Comparison of ENCODE assay signal across 23 cellular contexts in the genomic region with DNA sequence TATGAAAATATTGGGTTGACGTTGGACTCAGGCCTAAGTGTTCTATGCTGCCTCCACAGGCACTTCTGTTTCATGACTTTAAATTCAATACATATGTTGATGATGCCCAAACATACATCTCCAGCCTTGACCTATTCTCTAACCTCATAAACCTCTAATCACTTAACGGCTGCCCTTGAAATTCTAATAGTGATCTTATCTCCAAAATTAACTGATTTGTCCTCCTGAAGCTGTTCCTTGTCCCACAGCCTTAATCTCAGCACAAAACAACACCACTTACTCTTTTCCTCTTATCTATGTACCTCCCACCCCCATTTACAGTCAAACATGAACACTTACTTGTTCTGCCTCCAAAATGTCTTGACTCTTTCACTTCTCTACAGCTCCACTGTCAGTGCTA. TPM values are rescaled to one million over a fixed set of nuclear protein-coding genes. Genes with fewer than 3 reads are reported as not detected.
DNase-seq lines count a peak whose midpoint lies in the region; ATAC-seq, FAIRE-seq and TF ChIP-seq lines count a peak whose summit lies in the region.
"Had no signal": no experiment of that assay in that cellular context is flagged by ENCODE, and none has a peak within 500 bp of the region (broad histone marks: within the 10 kb centered on the region; RNA-seq: fewer than 3 reads in every experiment).

No MANE protein-coding gene starts in this region.

- H3K9ac ChIP-seq in endodermal cell (ENCODE audit: extremely low read depth, low read length, poor library complexity, severe bottlenecking): no peak overlapping the region

- H3K27ac ChIP-seq in GM23338 (ENCODE audit: low read depth): no peak overlapping the region
- no peak overlapping the region for H3K27ac ChIP-seq in endodermal cell (ENCODE audit: low read depth, low read length)

- H3K27me3 Mint-ChIP-seq in GM23338 (ENCODE audit: insufficient read depth, low read depth, poor library complexity): no peaks in the 10 kb centered on the region
- H3K27me3 Mint-ChIP-seq in endodermal cell (ENCODE audit: insufficient read depth): no peaks in the 10 kb centered on the region
- no peaks in the 10 kb centered on the region for H3K27me3 Mint-ChIP-seq in activated CD8-positive, alpha-beta T cell treated with anti-CD3 and anti-CD28 coated beads for 36 hours
- H3K27me3 Mint-ChIP-seq: CD4-positive, alpha-beta memory T cell had no signal

- no peaks in the 10 kb centered on the region for H3F3A ChIP-seq in GM23338 (replicated peaks; ENCODE audit: low read depth)

- no peaks in the 10 kb centered on the region for H4K20me1 ChIP-seq in GM23338 (replicated peaks; ENCODE audit: insufficient read depth)

- DNase-seq in GM23338 (ENCODE audit: low spot score): peak; percentile 2
- DNase-seq in HTR-8/SVneo (ENCODE audit: insufficient read length, low spot score): no peak
- peak; percentile 2 for DNase-seq in RKO (ENCODE audit: low spot score)
- no peak for DNase-seq in endodermal cell
- DNase-seq in kidney glomerular epithelial cell (lab: John Stamatoyannopoulos, UW): no peak
- DNase-seq in ureter (ENCODE audit: low spot score): no peak
- no peak for DNase-seq in activated CD8-positive, alpha-beta T cell treated with anti-CD3 and anti-CD28 coated beads for 36 hours
- DNase-seq in activated CD4-positive, alpha-beta T cell treated with anti-CD3 and anti-CD28 coated beads for 4 hours: no peak
- DNase-seq: C1 segment of cervical spinal cord; Calu3; CD4-positive, alpha-beta memory T cell; COR-L47; DMS53; DMS79 treated with DMSO at 0.1 percent for 48 hours; GF-D8; HFFc6 had no signal

- POLR2A ChIA-PET in activated CD8-positive, alpha-beta T cell treated with anti-CD3 and anti-CD28 coated beads for 36 hours (lab: Charles Lee): no interaction called here

- H3K4me3 Mint-ChIP-seq in GM23338: no peak overlapping the region
- H3K4me3 Mint-ChIP-seq in endodermal cell: no peak overlapping the region
- no peak overlapping the region for H3K4me3 Mint-ChIP-seq in activated CD8-positive, alpha-beta T cell treated with anti-CD3 and anti-CD28 coated beads for 36 hours
- H3K4me3 Mint-ChIP-seq: CD4-positive, alpha-beta memory T cell; HFFc6 had no signal

- CTCF ChIA-PET in activated CD8-positive, alpha-beta T cell treated with anti-CD3 and anti-CD28 coated beads for 36 hours (lab: Charles Lee): interaction anchor here (1.6 kb wide), 1 partner anchor 14 kb away, joined by 5 read pairs; no protein-coding TSS in a partner anchor

- H3K4me3 ChIP-seq in GM23338: no peak overlapping the region
- H3K4me3 ChIP-seq in endodermal cell (ENCODE audit: low read length): no peak overlapping the region
- H3K4me3 ChIP-seq: HAP-1 had no signal

- no peaks in the 10 kb centered on the region for H3K9me3 Mint-ChIP-seq in GM23338
- no peaks in the 10 kb centered on the region for H3K9me3 Mint-ChIP-seq in endodermal cell
- H3K9me3 Mint-ChIP-seq in activated CD8-positive, alpha-beta T cell treated with anti-CD3 and anti-CD28 coated beads for 36 hours: peaks cover 4% of the 10 kb centered on the region

- H3K79me2 ChIP-seq in GM23338 (replicated peaks; ENCODE audit: insufficient read depth): no peaks in the 10 kb centered on the region

- intact Hi-C loops in activated CD8-positive, alpha-beta T cell treated with anti-CD3 and anti-CD28 coated beads for 36 hours (cut with micrococcal nuclease): no loop called here

- TF ChIP-seq CTCF in GM23338 (conservative IDR thresholded peaks at IDR 0.05; ENCODE audit: low read depth in 2 of 2) (no peak), endodermal cell (conservative IDR thresholded peaks at IDR 0.05) (peak; percentile 53)
- no peak for TF ChIP-seq CTCF in activated CD8-positive, alpha-beta T cell treated with anti-CD3 and anti-CD28 coated beads for 36 hours (IDR thresholded peaks at IDR 0.05)

- no peak overlapping the region for H3K4me2 ChIP-seq in GM23338

- no peaks in the 10 kb centered on the region for H3K36me3 Mint-ChIP-seq in GM23338 (ENCODE audit: low read depth)
- no peaks in the 10 kb centered on the region for H3K36me3 Mint-ChIP-seq in endodermal cell (ENCODE audit: low read depth)
- no peaks in the 10 kb centered on the region for H3K36me3 Mint-ChIP-seq in activated CD8-positive, alpha-beta T cell treated with anti-CD3 and anti-CD28 coated beads for 36 hours (ENCODE audit: low read depth)
- H3K36me3 Mint-ChIP-seq: CD4-positive, alpha-beta memory T cell had no signal

- H3K27ac Mint-ChIP-seq in GM23338 (no peak overlapping the region; the same call in 1 of the 2 replicates), endodermal cell (no peak overlapping the region)
- no peak overlapping the region for H3K27ac Mint-ChIP-seq in activated CD8-positive, alpha-beta T cell treated with anti-CD3 and anti-CD28 coated beads for 36 hours
- H3K27ac Mint-ChIP-seq: CD4-positive, alpha-beta memory T cell; HFFc6 had no signal

- H3K9me3 ChIP-seq in endodermal cell (ENCODE audit: control insufficient read depth, low read length): no peaks in the 10 kb centered on the region
- H3K9me3 ChIP-seq: HAP-1 had no signal

- no peak for ATAC-seq in GM23338
- ATAC-seq in activated CD8-positive, alpha-beta T cell treated with anti-CD3 and anti-CD28 coated beads for 36 hours: no peak

- peaks cover 3% of the 10 kb centered on the region; the same call in 1 of the 3 replicates for H3K4me1 Mint-ChIP-seq in GM23338
- H3K4me1 Mint-ChIP-seq in endodermal cell: peaks cover 12% of the 10 kb centered on the region
- no peaks in the 10 kb centered on the region for H3K4me1 Mint-ChIP-seq in activated CD8-positive, alpha-beta T cell treated with anti-CD3 and anti-CD28 coated beads for 36 hours (ENCODE audit: low read depth)
- H3K4me1 Mint-ChIP-seq: CD4-positive, alpha-beta memory T cell had no signal

- no peaks in the 10 kb centered on the region for H3K36me3 ChIP-seq in GM23338 (ENCODE audit: insufficient read depth)
- H3K36me3 ChIP-seq in endodermal cell (ENCODE audit: control insufficient read depth, insufficient read depth, low read length): no peaks in the 10 kb centered on the region
- H3K36me3 ChIP-seq: HAP-1 had no signal

- H3K4me1 ChIP-seq in GM23338 (ENCODE audit: insufficient read depth) (no peaks in the 10 kb centered on the region), endodermal cell (ENCODE audit: control insufficient read depth, insufficient read depth, low read length) (no peaks in the 10 kb centered on the region)
- H3K4me1 ChIP-seq: HAP-1 had no signal

- H3K9me2 ChIP-seq in GM23338 (ENCODE audit: insufficient read depth): no peaks in the 10 kb centered on the region

- FAIRE-seq in HTR-8/SVneo (lab: Jason Lieb, UNC): peak; percentile 23
- FAIRE-seq: GM12891, H1 had no signal

- no peaks in the 10 kb centered on the region for H3K27me3 ChIP-seq in GM23338 (ENCODE audit: insufficient read depth)
- no peaks in the 10 kb centered on the region for H3K27me3 ChIP-seq in endodermal cell (ENCODE audit: control insufficient read depth, insufficient read depth, low read length, poor library complexity, severe bottlenecking)

- no peak overlapping the region for H2AFZ ChIP-seq in GM23338

- WGBS in endodermal cell (ENCODE audit: insufficient coverage in 1 of 2, insufficient read length in 1 of 2), 2 experiments: 70 to 85% methylated on average over 1 to 2 of the region's 2 CpGs

TF ChIP-seq in GM23338, 12 proteins besides CTCF, POLR2A, EP300 and RAD21 (continues in another document):
- TF ChIP-seq EZH2 (IDR thresholded peaks at IDR 0.05; ENCODE audit: low read depth, unreplicated experiment) (no peak), ZNF331 (CRISPR knock-in tag; IDR thresholded peaks at IDR 0.05; ENCODE audit: low read depth) (no peak), NANOG (IDR thresholded peaks at IDR 0.05; ENCODE audit: borderline replicate concordance) (no peak), ZNF114 (CRISPR knock-in tag; IDR thresholded peaks at IDR 0.05) (no peak)
- TF ChIP-seq, protein P1, sequence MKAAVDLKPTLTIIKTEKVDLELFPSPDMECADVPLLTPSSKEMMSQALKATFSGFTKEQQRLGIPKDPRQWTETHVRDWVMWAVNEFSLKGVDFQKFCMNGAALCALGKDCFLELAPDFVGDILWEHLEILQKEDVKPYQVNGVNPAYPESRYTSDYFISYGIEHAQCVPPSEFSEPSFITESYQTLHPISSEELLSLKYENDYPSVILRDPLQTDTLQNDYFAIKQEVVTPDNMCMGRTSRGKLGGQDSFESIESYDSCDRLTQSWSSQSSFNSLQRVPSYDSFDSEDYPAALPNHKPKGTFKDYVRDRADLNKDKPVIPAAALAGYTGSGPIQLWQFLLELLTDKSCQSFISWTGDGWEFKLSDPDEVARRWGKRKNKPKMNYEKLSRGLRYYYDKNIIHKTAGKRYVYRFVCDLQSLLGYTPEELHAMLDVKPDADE (IDR thresholded peaks at IDR 0.05): no peak

RNA-seq across cellular contexts. Expression of a gene that starts 43.3 kb away (rescaled TPM):
- total RNA-seq in GM23338 (2014; rRNA removed; shearing (Covaris generic)): 0.24 TPM in 1 of 2 replicates, not detected in the other
- 0.40 and 0.50 TPM in 2 replicates for polyA plus RNA-seq in GM23338 (2016; fragmentation: Nextera tagmentation; extraction: Ambion mirVana)
- total RNA-seq in endodermal cell (1 to 10 TPM in 1 of 2 donors, under 1 TPM in 1; 0.44 to 3.8 TPM), ureter (12.8 TPM)
- polyA plus RNA-seq in endodermal cell (2013, experiment 1 of 2): 4.1 TPM
- 3.5 TPM for polyA plus RNA-seq in endodermal cell (2013, experiment 2 of 2)
- total RNA-seq in activated CD8-positive, alpha-beta T cell treated with anti-CD3 and anti-CD28 coated beads for 36 hours: not detected
- total RNA-seq: A673; Calu3; CD4-positive, alpha-beta memory T cell; Daoy; G401; HFFc6 had no signal
- polyA plus RNA-seq: BJ; CD4-positive, alpha-beta memory T cell had no signal

Comparison
In these comparisons a context has a peak if more than half of its experiments do, and no peak if none do; other contexts are left out.
1. DNase-seq: peak in GM23338 (single experiment) and RKO (single experiment); none in HTR-8/SVneo (single experiment), endodermal cell (single experiment), kidney glomerular epithelial cell (single experiment), ureter (single experiment), activated CD8-positive, alpha-beta T cell treated with anti-CD3 and anti-CD28 coated beads for 36 hours (single experiment) and activated CD4-positive, alpha-beta T cell treated with anti-CD3 and anti-CD28 coated beads for 4 hours (0 of 2).